Comparison of ENCODE assay signal across 8 cellular contexts in genomic region chr2:217713395-217714267, GRCh38.
DNase-seq lines count a peak whose midpoint lies in the region; ATAC-seq and TF ChIP-seq lines count a peak whose summit lies in the region.

No MANE protein-coding gene starts in this region.

- ATAC-seq in GM21515 (IDR thresholded peaks at IDR 0.05; ENCODE audit: unreplicated experiment) = peak; percentile 52
- no peak for ATAC-seq in GM19455 (IDR thresholded peaks at IDR 0.05; ENCODE audit: unreplicated experiment)

- in situ Hi-C loops in astrocyte of the cerebellum (cut with HindIII; ENCODE audit: low sequenced_read_pairs) = no loop called here

- H3K4me3 ChIP-seq in astrocyte of the cerebellum (ENCODE audit: low read depth, low read length) = no peak overlapping the region
- no peak overlapping the region for H3K4me3 ChIP-seq in retinal pigment epithelial cell (ENCODE audit: low read length)

- TF ChIP-seq CTCF in astrocyte of the cerebellum (IDR thresholded peaks at IDR 0.05; ENCODE audit: low read depth, low read length, missing control alignments) (peak; percentile 96), retinal pigment epithelial cell (conservative IDR thresholded peaks at IDR 0.05; ENCODE audit: low read depth, low read length) (peak; percentile 97)

- DNase-seq in AML-193 (lab: John Stamatoyannopoulos, UW) = peak; percentile 22 to 44
- peak; percentile 10 for DNase-seq in NCI-H187 treated with DMSO at 0.1 percent for 48 hours (lab: John Stamatoyannopoulos, UW)
- peak; percentile 52 for DNase-seq in T1000 (lab: John Stamatoyannopoulos, UW)
- DNase-seq in astrocyte of the cerebellum (ENCODE audit: low read depth) = peak; percentile 38
- DNase-seq in hippocampal formation (lab: John Stamatoyannopoulos, UW) = peak; percentile 67 to 76
- DNase-seq in retinal pigment epithelial cell (ENCODE audit: low read depth) = peak; percentile 40

Comparison
In these comparisons a context has a peak if more than half of its experiments do, and no peak if none do; other contexts are left out.
1. DNase-seq: peak in every context shown above with its lines; median percentile 72 in hippocampal formation; 52 in T1000; 40 in retinal pigment epithelial cell; 38 in astrocyte of the cerebellum; 33 in AML-193; 10 in NCI-H187 treated with DMSO at 0.1 percent for 48 hours.